Comparison of ENCODE assay signal across 3 cellular contexts in the genomic region with DNA sequence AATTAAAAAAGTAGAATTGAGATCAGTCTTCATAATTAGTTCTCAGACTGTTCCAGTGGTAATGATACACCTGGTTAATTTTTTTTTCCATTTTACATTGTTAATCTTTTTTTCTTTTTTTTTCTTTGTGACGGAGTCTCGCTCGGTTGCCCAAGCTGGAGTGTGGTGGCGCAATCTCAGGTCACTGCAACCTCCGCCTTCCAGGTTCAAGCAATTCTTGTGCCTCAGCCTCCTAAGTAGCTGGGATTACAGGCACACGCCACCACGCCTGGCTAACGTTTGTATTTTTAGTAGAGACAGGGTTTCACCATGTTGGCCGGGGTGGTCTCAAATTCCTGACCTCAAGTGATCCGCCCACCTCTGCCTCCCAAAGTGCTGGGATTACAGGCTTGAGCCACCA. TPM values are rescaled to one million over a fixed set of nuclear protein-coding genes. Genes with fewer than 3 reads are reported as not detected.
"Had no signal": no experiment of that assay in that cellular context is flagged by ENCODE, and none has a peak within 500 bp of the region (broad histone marks: within the 10 kb centered on the region; RNA-seq: fewer than 3 reads in every experiment).

No MANE protein-coding gene starts in this region.

RNA-seq across cellular contexts. Expression of gene ANXA3, which starts 46.9 kb away (rescaled TPM):
- total RNA-seq: naive thymus-derived CD8-positive, alpha-beta T cell; neural crest cell had no signal
- polyA plus RNA-seq: naive thymus-derived CD4-positive, alpha-beta T cell; naive thymus-derived CD8-positive, alpha-beta T cell had no signal
